8 cellular contexts compared by ENCODE assay signal in genomic region chr1:28359592-28360239, GRCh38. TPM values are rescaled to one million over a fixed set of nuclear protein-coding genes. Genes with fewer than 3 reads are reported as not detected.
A peak's percentile ranks its signal among the peaks of the same experiment; 100 is the strongest.
DNase-seq lines count a peak whose midpoint lies in the region; ATAC-seq, FAIRE-seq and TF ChIP-seq lines count a peak whose summit lies in the region.

No MANE protein-coding gene starts in this region.

- no peak overlapping the region for H2AFZ ChIP-seq in endothelial cell of umbilical vein (ENCODE audit: low read depth, low read length)

- no peaks in the 10 kb centered on the region for H3K79me2 ChIP-seq in endothelial cell of umbilical vein (ENCODE audit: control insufficient read depth, insufficient read depth, low read length)

- H3K4me2 ChIP-seq in endothelial cell of umbilical vein (ENCODE audit: insufficient read depth, low read length) = no peak overlapping the region

- FAIRE-seq in endothelial cell of umbilical vein (lab: Jason Lieb, UNC) = peak; percentile 99

- no peaks in the 10 kb centered on the region for H3K9me3 ChIP-seq in NT2/D1 (ENCODE audit: insufficient read depth, low read length)
- no peaks in the 10 kb centered on the region for H3K9me3 ChIP-seq in endothelial cell of umbilical vein (replicated peaks; ENCODE audit: control insufficient read depth, insufficient read depth, low read length)

- CTCF ChIA-PET in endothelial cell of umbilical vein (lab: Charles Lee) = interaction anchor here (0.6 to 9.2 kb wide), 62 partner anchors 10 to 524 kb away, joined by 3 to 192 read pairs (median 4); partner anchors contain the start of genes ATP5IF1, MED18, PHACTR4 and RCC1

- POLR2A ChIA-PET in endothelial cell of umbilical vein (lab: Charles Lee) = interaction anchor here (0.8 to 0.9 kb wide), 2 partner anchors 222 to 289 kb away, joined by 3 to 6 read pairs; partner anchors contain the start of gene RNU11
- POLR2A ChIA-PET in naive thymus-derived CD8-positive, alpha-beta T cell (lab: Charles Lee) = interaction anchor here (0.7 to 1.4 kb wide), 5 partner anchors 11 to 281 kb away, joined by 3 to 10 read pairs (median 5); partner anchors contain the start of gene MED18

- H3K9me1 ChIP-seq in endothelial cell of umbilical vein (replicated peaks; ENCODE audit: control insufficient read depth, extremely low read depth, insufficient read depth, low read length) = no peaks in the 10 kb centered on the region

- dilution Hi-C loops in endothelial cell of umbilical vein (cut with MboI; ENCODE audit: extremely low pct_ligation_motif_present, low sequenced_read_pairs) = no loop called here

- peaks cover 0 to 3% (median 1%) of the 10 kb centered on the region in 3 donors for H3K27me3 Mint-ChIP-seq in CD14-positive monocyte (ENCODE audit: low read depth in 3 of 3)
- H3K27me3 Mint-ChIP-seq in naive thymus-derived CD8-positive, alpha-beta T cell = no peaks in the 10 kb centered on the region

- no peaks in the 10 kb centered on the region for H4K20me1 ChIP-seq in endothelial cell of umbilical vein (replicated peaks; ENCODE audit: control insufficient read depth, extremely low read depth, insufficient read depth, low read length)

- H3K36me3 ChIP-seq in NT2/D1 (ENCODE audit: insufficient read depth, insufficient read length, low read length) = no peaks in the 10 kb centered on the region
- H3K36me3 ChIP-seq in endothelial cell of umbilical vein (ENCODE audit: control insufficient read depth in 2 of 2, extremely low read depth in 1 of 2, insufficient read depth in 2 of 2, low read length in 2 of 2) = no peaks in the 10 kb centered on the region

- BruUV-seq in endothelial cell of umbilical vein (replicated peaks; lab: Mats Ljungman, UMichigan) = no TSS peak

- intact Hi-C loops in CD14-positive monocyte (cut with micrococcal nuclease) (loop anchor here in 1 of 2 donors (10.0 kb wide), 1 partner anchor 515 kb away; no protein-coding TSS in a partner anchor), endothelial cell of umbilical vein (cut with micrococcal nuclease) (loop anchor here (1.0 to 2.0 kb wide), 3 partner anchors 111 to 518 kb away; no protein-coding TSS in a partner anchor)

- H3K4me1 ChIP-seq in NT2/D1 (ENCODE audit: insufficient read depth, insufficient read length) (no peaks in the 10 kb centered on the region), endothelial cell of umbilical vein (ENCODE audit: control insufficient read depth, extremely low read depth, insufficient read depth, low read length) (no peaks in the 10 kb centered on the region)

- no peak overlapping the region for H3K4me3 Mint-ChIP-seq in CD14-positive monocyte
- no peak overlapping the region for H3K4me3 Mint-ChIP-seq in naive thymus-derived CD8-positive, alpha-beta T cell

- ATAC-seq in naive thymus-derived CD8-positive, alpha-beta T cell = peak; percentile 86 to 91
- no peak for ATAC-seq in GM21786 (IDR thresholded peaks at IDR 0.05; ENCODE audit: unreplicated experiment)

- H3K27me3 ChIP-seq in NT2/D1 (ENCODE audit: insufficient read depth, insufficient read length) (no peaks in the 10 kb centered on the region), endothelial cell of umbilical vein (ENCODE audit: control insufficient read depth in 2 of 2, insufficient read depth in 2 of 2, low read length in 2 of 2) (no peaks in the 10 kb centered on the region)

- H3K36me3 Mint-ChIP-seq in CD14-positive monocyte = no peaks in the 10 kb centered on the region
- H3K36me3 Mint-ChIP-seq in naive thymus-derived CD8-positive, alpha-beta T cell = no peaks in the 10 kb centered on the region

- H3K9ac ChIP-seq in NT2/D1 (ENCODE audit: insufficient read length, low read depth) = no peak overlapping the region
- no peak overlapping the region for H3K9ac ChIP-seq in endothelial cell of umbilical vein (replicated peaks; ENCODE audit: extremely low read depth, insufficient read depth, low read length)

- DNase-seq in CD14-positive monocyte (ENCODE audit: low spot score) (peak; percentile 52), HUDEP-2 (lab: John Stamatoyannopoulos, UW; ENCODE audit: unreplicated experiment in 76 of 76) (peak in 54 of 76 experiments; percentile 3 to 58 (median 32)), NT2/D1 (ENCODE audit: low read depth, low spot score) (peak; percentile 57), endothelial cell of umbilical vein (ENCODE audit: low read depth, low spot score) (peak; percentile 73)
- DNase-seq in activated CD8-positive, alpha-beta memory T cell treated with anti-CD3 and anti-CD28 coated beads for 48 hours (ENCODE audit: low read depth in 2 of 3, low spot score in 2 of 3) = peak; percentile 25 to 36 (median 35)
- DNase-seq in naive thymus-derived CD8-positive, alpha-beta T cell = peak; percentile 52 to 83 (median 64)
- peak; percentile 55 for DNase-seq in stimulated activated naive CD4-positive, alpha-beta T cell treated with Interleukin-2 at 50 U/mL for 16 hours (lab: John Stamatoyannopoulos, UW)

- no peak overlapping the region for H3K27ac ChIP-seq in endothelial cell of umbilical vein (ENCODE audit: insufficient read depth, low read depth, low read length)

- TF ChIP-seq CTCF in CD14-positive monocyte (IDR thresholded peaks at IDR 0.05) = peak; percentile 85
- peak; percentile 56 to 64 for TF ChIP-seq CTCF in endothelial cell of umbilical vein (IDR thresholded peaks at IDR 0.05; ENCODE audit: extremely low read depth in 1 of 2, insufficient read depth in 1 of 2, low read depth in 1 of 2, low read length in 2 of 2)

- H3K4me1 Mint-ChIP-seq in CD14-positive monocyte = no peaks in the 10 kb centered on the region
- H3K4me1 Mint-ChIP-seq in naive thymus-derived CD8-positive, alpha-beta T cell = peaks cover 0 to 2% (median 1%) of the 10 kb centered on the region in 4 donors

- H3K9me3 Mint-ChIP-seq in CD14-positive monocyte = peaks cover 0 to 2% (median 0%) of the 10 kb centered on the region in 7 donors
- no peaks in the 10 kb centered on the region for H3K9me3 Mint-ChIP-seq in naive thymus-derived CD8-positive, alpha-beta T cell

- no peak overlapping the region for H3K4me3 ChIP-seq in NT2/D1 (ENCODE audit: insufficient read length, low read depth)
- no peak overlapping the region for H3K4me3 ChIP-seq in endothelial cell of umbilical vein (replicated peaks in 1 of 3; ENCODE audit: insufficient read depth in 1 of 3, low read depth in 1 of 3, low read length in 3 of 3)

- no peak for TF ChIP-seq POLR2A in endothelial cell of umbilical vein (IDR thresholded peaks at IDR 0.05; ENCODE audit: low read depth, low read length)

- H3K27ac Mint-ChIP-seq in CD14-positive monocyte = no peak overlapping the region
- H3K27ac Mint-ChIP-seq in naive thymus-derived CD8-positive, alpha-beta T cell = peak overlapping the region in 2 of 10 donors; percentile 8 to 9

TF ChIP-seq in endothelial cell of umbilical vein, 7 proteins besides CTCF, POLR2A, EP300 and RAD21:
- TF ChIP-seq EZH2 (IDR thresholded peaks at IDR 0.05; ENCODE audit: borderline replicate concordance, low read depth, low read length, severe bottlenecking) (no peak), GATA2 (IDR thresholded peaks at IDR 0.05; ENCODE audit: insufficient read depth, insufficient read length, low read depth, low read length) (no peak), POLR2AphosphoS5 (IDR thresholded peaks at IDR 0.05; ENCODE audit: insufficient read depth, low read depth, low read length) (no peak), JUN (IDR thresholded peaks at IDR 0.05; ENCODE audit: borderline replicate concordance, insufficient read depth, insufficient read length, low read depth) (no peak), FOS (IDR thresholded peaks at IDR 0.05; ENCODE audit: borderline replicate concordance, insufficient read depth, low read length) (no peak), MYC (IDR thresholded peaks at IDR 0.05; ENCODE audit: low read depth, low read length) (no peak)
- TF ChIP-seq, protein P1, sequence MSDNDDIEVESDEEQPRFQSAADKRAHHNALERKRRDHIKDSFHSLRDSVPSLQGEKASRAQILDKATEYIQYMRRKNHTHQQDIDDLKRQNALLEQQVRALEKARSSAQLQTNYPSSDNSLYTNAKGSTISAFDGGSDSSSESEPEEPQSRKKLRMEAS (IDR thresholded peaks at IDR 0.05; ENCODE audit: insufficient read depth, insufficient read length) = no peak

RNA-seq across cellular contexts. Expression of gene PHACTR4, which starts 9.8 kb away (rescaled TPM):
- polyA plus RNA-seq in CD14-positive monocyte (1 to 10 TPM; 2.9 TPM), endothelial cell of umbilical vein (18.2 and 25.4 TPM in 2 replicates)
- total RNA-seq in endothelial cell of umbilical vein = 59.7 and 61.0 TPM in 2 replicates
- 23.5 and 25.8 TPM in 2 replicates for polyA plus RNA-seq in endothelial cell of umbilical vein (2011; cell fraction: cytosol; rRNA removed)
- 25.4 and 26.1 TPM in 2 replicates for polyA plus RNA-seq in endothelial cell of umbilical vein (2011; cell fraction: nucleus; rRNA removed)
- polyA plus RNA-seq in endothelial cell of umbilical vein (2012) = 28.3 and 41.3 TPM in 2 replicates
- 32.3 and 41.8 TPM in 2 replicates for polyA minus RNA-seq in endothelial cell of umbilical vein
- polyA minus RNA-seq in endothelial cell of umbilical vein (2011; cell fraction: cytosol; rRNA and poly(A)+ RNA removed) = 17.5 TPM
- 25.8 and 32.2 TPM in 2 replicates for polyA minus RNA-seq in endothelial cell of umbilical vein (2011; cell fraction: nucleus; rRNA and poly(A)+ RNA removed)
- total RNA-seq in naive thymus-derived CD8-positive, alpha-beta T cell = 10 to 100 TPM; 27.4 to 30.1 TPM
- 10 to 100 TPM in 1 of 3 donors, 1 to 10 TPM in 2; 5.4 to 20.2 (median 6.0) TPM for polyA plus RNA-seq in naive thymus-derived CD8-positive, alpha-beta T cell

RNA-seq across cellular contexts. Expression of gene MED18, which starts 30.9 kb away (rescaled TPM):
- polyA plus RNA-seq in CD14-positive monocyte = 1 to 10 TPM; 2.5 to 6.3 TPM
- total RNA-seq in endothelial cell of umbilical vein = 12.5 and 15.6 TPM in 2 replicates
- 19.7 and 20.2 TPM in 2 replicates for polyA plus RNA-seq in endothelial cell of umbilical vein
- 15.3 and 16.2 TPM in 2 replicates for polyA plus RNA-seq in endothelial cell of umbilical vein (2011; cell fraction: cytosol; rRNA removed)
- 10.6 and 11.4 TPM in 2 replicates for polyA plus RNA-seq in endothelial cell of umbilical vein (2011; cell fraction: nucleus; rRNA removed)
- polyA plus RNA-seq in endothelial cell of umbilical vein (2012) = 8.6 and 15.2 TPM in 2 replicates
- polyA minus RNA-seq in endothelial cell of umbilical vein = 39.5 and 53.9 TPM in 2 replicates
- 20.4 TPM for polyA minus RNA-seq in endothelial cell of umbilical vein (2011; cell fraction: cytosol; rRNA and poly(A)+ RNA removed)
- polyA minus RNA-seq in endothelial cell of umbilical vein (2011; cell fraction: nucleus; rRNA and poly(A)+ RNA removed) = 5.0 and 5.1 TPM in 2 replicates
- total RNA-seq in naive thymus-derived CD8-positive, alpha-beta T cell = 10 to 100 TPM; 13.4 to 13.8 TPM
- polyA plus RNA-seq in naive thymus-derived CD8-positive, alpha-beta T cell = 1 to 10 TPM; 2.9 to 7.9 (median 3.7) TPM
